In the genomic region with DNA sequence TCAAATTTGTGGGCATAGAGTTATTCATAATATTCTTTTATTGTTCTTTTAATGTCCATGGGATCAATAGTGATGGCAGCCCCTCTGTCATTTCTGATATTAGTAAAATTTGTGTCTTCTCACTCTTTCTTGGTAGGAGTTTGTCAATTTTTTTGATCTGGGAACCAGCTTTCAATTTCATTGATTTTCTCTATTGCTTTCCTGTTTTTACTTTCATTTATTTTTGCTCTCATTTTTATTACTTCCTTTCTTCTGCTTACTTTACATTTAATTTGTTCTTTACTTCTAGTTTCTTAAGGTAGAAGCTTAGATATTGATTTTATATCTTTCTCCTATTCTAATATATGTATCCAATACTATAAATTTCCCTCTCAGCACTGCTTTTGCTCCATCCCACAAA, we compare ENCODE assay signal across 11 cellular contexts. TPM values are rescaled to one million over a fixed set of nuclear protein-coding genes. Genes with fewer than 3 reads are reported as not detected.
"Had no signal": no experiment of that assay in that cellular context is flagged by ENCODE, and none has a peak within 500 bp of the region (broad histone marks: within the 10 kb centered on the region; RNA-seq: fewer than 3 reads in every experiment).

No MANE protein-coding gene starts in this region.

- FAIRE-seq: H1, H54, HepG2 had no signal

- H3K36me3 Mint-ChIP-seq: IgD-negative memory B cell had no signal

- H3K27ac ChIP-seq: HL-60 had no signal

- H3K4me3 ChIP-seq: GM23338 had no signal

- H3K27ac Mint-ChIP-seq: GM23338, H9, HFFc6, IgD-negative memory B cell had no signal

- DNase-seq: H9, HCEC 1CT, HFFc6, KBM-7 had no signal

- H3K9me3 Mint-ChIP-seq: GM23338, HFFc6 had no signal

- ATAC-seq: GM23338, HepG2 had no signal

- H3K4me3 Mint-ChIP-seq: GM23338, H9, HFFc6, IgD-negative memory B cell had no signal

- H3K4me1 Mint-ChIP-seq: IgD-negative memory B cell had no signal

RNA-seq across cellular contexts. Expression of a gene that starts 40.7 kb away (rescaled TPM):
- total RNA-seq: GM23338, H1, H9, HepG2, HFFc6 had no signal
- polyA plus RNA-seq: GM23338, H1, HepG2, IgD-negative memory B cell had no signal

RNA-seq across cellular contexts. Expression of a gene that starts 53.2 kb away (rescaled TPM):
- total RNA-seq: H9, HepG2, HFFc6, HT1080 had no signal
- polyA plus RNA-seq: GM23338, HepG2, IgD-negative memory B cell had no signal
